In genomic region chr1:192571706-192572105, GRCh38 we compare ENCODE assay signal across 27 cellular contexts. TPM values are rescaled to one million over a fixed set of nuclear protein-coding genes. Genes with fewer than 3 reads are reported as not detected.
A peak's percentile ranks its signal among the peaks of the same experiment; 100 is the strongest.
DNase-seq lines count a peak whose midpoint lies in the region; ATAC-seq, FAIRE-seq and TF ChIP-seq lines count a peak whose summit lies in the region.
"Had no signal": no experiment of that assay in that cellular context is flagged by ENCODE, and none has a peak within 500 bp of the region (broad histone marks: within the 10 kb centered on the region; RNA-seq: fewer than 3 reads in every experiment).

No MANE protein-coding gene starts in this region.

- no peaks in the 10 kb centered on the region for H3K27me3 Mint-ChIP-seq in activated CD4-positive, alpha-beta T cell treated with anti-CD3 and anti-CD28 coated beads, Interleukin-2, amount 10 ng/mL, durations not matched to agents 24 days and 14 days
- no peaks in the 10 kb centered on the region for H3K27me3 Mint-ChIP-seq in CD8-positive, alpha-beta T cell (ENCODE audit: low read depth)
- no peaks in the 10 kb centered on the region for H3K27me3 Mint-ChIP-seq in T-helper 1 cell treated with Interleukin-12 subunit alpha and Interleukin-12 subunit beta and Interleukin-4 antibody, amounts not matched to agents 30 μg/mL and 1 μg/mL, for 36 hours (ENCODE audit: low read depth)
- H3K27me3 Mint-ChIP-seq in mesothelial cell of epicardium (ENCODE audit: low read depth), result no peaks in the 10 kb centered on the region
- H3K27me3 Mint-ChIP-seq: memory B cell had no signal

- H3K4me3 Mint-ChIP-seq in activated CD4-positive, alpha-beta T cell treated with anti-CD3 and anti-CD28 coated beads, Interleukin-2, amount 10 ng/mL, durations not matched to agents 24 days and 14 days, result peak overlapping the region; percentile 55
- H3K4me3 Mint-ChIP-seq in CD8-positive, alpha-beta T cell, result no peak overlapping the region
- H3K4me3 Mint-ChIP-seq in T-helper 1 cell treated with Interleukin-12 subunit alpha and Interleukin-12 subunit beta and Interleukin-4 antibody, amounts not matched to agents 30 μg/mL and 1 μg/mL, for 36 hours, result peak overlapping the region; percentile 47
- no peak overlapping the region for H3K4me3 Mint-ChIP-seq in mesothelial cell of epicardium
- H3K4me3 Mint-ChIP-seq: memory B cell, WTC11 had no signal

- H3K36me3 Mint-ChIP-seq in activated CD4-positive, alpha-beta T cell treated with anti-CD3 and anti-CD28 coated beads, Interleukin-2, amount 10 ng/mL, durations not matched to agents 24 days and 14 days (ENCODE audit: low read depth), result peaks cover 13% of the 10 kb centered on the region
- peaks cover 7% of the 10 kb centered on the region for H3K36me3 Mint-ChIP-seq in CD8-positive, alpha-beta T cell
- H3K36me3 Mint-ChIP-seq in T-helper 1 cell treated with Interleukin-12 subunit alpha and Interleukin-12 subunit beta and Interleukin-4 antibody, amounts not matched to agents 30 μg/mL and 1 μg/mL, for 36 hours (ENCODE audit: low read depth), result peaks cover 18% of the 10 kb centered on the region
- H3K36me3 Mint-ChIP-seq in mesothelial cell of epicardium, result peaks cover 6% of the 10 kb centered on the region

- peaks cover 3% of the 10 kb centered on the region for H3K9me3 Mint-ChIP-seq in activated CD4-positive, alpha-beta T cell treated with anti-CD3 and anti-CD28 coated beads, Interleukin-2, amount 10 ng/mL, durations not matched to agents 24 days and 14 days
- H3K9me3 Mint-ChIP-seq in CD8-positive, alpha-beta T cell, result peaks cover 7% of the 10 kb centered on the region
- H3K9me3 Mint-ChIP-seq in T-helper 1 cell treated with Interleukin-12 subunit alpha and Interleukin-12 subunit beta and Interleukin-4 antibody, amounts not matched to agents 30 μg/mL and 1 μg/mL, for 36 hours, result peaks cover 16% of the 10 kb centered on the region
- peaks cover 13% of the 10 kb centered on the region for H3K9me3 Mint-ChIP-seq in mesothelial cell of epicardium

- H3K27ac Mint-ChIP-seq in activated CD4-positive, alpha-beta T cell treated with anti-CD3 and anti-CD28 coated beads, Interleukin-2, amount 10 ng/mL, durations not matched to agents 24 days and 14 days, result peak overlapping the region; percentile 54
- peak overlapping the region; percentile 34 for H3K27ac Mint-ChIP-seq in CD8-positive, alpha-beta T cell
- H3K27ac Mint-ChIP-seq in T-helper 1 cell treated with Interleukin-12 subunit alpha and Interleukin-12 subunit beta and Interleukin-4 antibody, amounts not matched to agents 30 μg/mL and 1 μg/mL, for 36 hours, result peak overlapping the region; percentile 85
- H3K27ac Mint-ChIP-seq in mesothelial cell of epicardium, result peak overlapping the region; percentile 80
- H3K27ac Mint-ChIP-seq: WTC11 had no signal

- WGBS in small intestine, 3 donors, result 75 to 82% (median 81%) methylated on average over 2 of the region's 2 CpGs

- no peak overlapping the region for H3K4me3 ChIP-seq in CD8-positive, alpha-beta T cell (ENCODE audit: low read depth, low read length)
- no peak overlapping the region for H3K4me3 ChIP-seq in small intestine (ENCODE audit: low read depth in 1 of 2, low read length in 2 of 2)
- H3K4me3 ChIP-seq: A549, esophagus muscularis mucosa, upper lobe of left lung had no signal

- H3K9me3 ChIP-seq in CD8-positive, alpha-beta T cell (ENCODE audit: low read length), result no peaks in the 10 kb centered on the region
- no peaks in the 10 kb centered on the region for H3K9me3 ChIP-seq in small intestine (ENCODE audit: control insufficient read depth, low read depth)
- H3K9me3 ChIP-seq: A549 had no signal

- H3K4me1 Mint-ChIP-seq in activated CD4-positive, alpha-beta T cell treated with anti-CD3 and anti-CD28 coated beads, Interleukin-2, amount 10 ng/mL, durations not matched to agents 24 days and 14 days, result peaks cover 65% of the 10 kb centered on the region
- peaks cover 47% of the 10 kb centered on the region for H3K4me1 Mint-ChIP-seq in CD8-positive, alpha-beta T cell (ENCODE audit: low read depth)
- peaks cover 69% of the 10 kb centered on the region for H3K4me1 Mint-ChIP-seq in T-helper 1 cell treated with Interleukin-12 subunit alpha and Interleukin-12 subunit beta and Interleukin-4 antibody, amounts not matched to agents 30 μg/mL and 1 μg/mL, for 36 hours (ENCODE audit: low read depth)
- H3K4me1 Mint-ChIP-seq in mesothelial cell of epicardium, result peaks cover 32% of the 10 kb centered on the region

- H3K27ac ChIP-seq in CD8-positive, alpha-beta T cell (ENCODE audit: low read depth, low read length), result no peak overlapping the region
- no peak overlapping the region for H3K27ac ChIP-seq in small intestine (ENCODE audit: low read depth in 1 of 2, low read length in 1 of 2)
- H3K27ac ChIP-seq: A549, esophagus muscularis mucosa, RWPE1, upper lobe of left lung had no signal

- H3K36me3 ChIP-seq in CD8-positive, alpha-beta T cell (ENCODE audit: insufficient read depth, low read length), result no peaks in the 10 kb centered on the region
- no peaks in the 10 kb centered on the region for H3K36me3 ChIP-seq in small intestine (ENCODE audit: control insufficient read depth in 2 of 2, insufficient read depth in 2 of 2, low read length in 2 of 2)
- H3K36me3 ChIP-seq: esophagus muscularis mucosa, upper lobe of left lung had no signal

- ATAC-seq in CD8-positive, alpha-beta T cell, result peak; percentile 21
- no peak for ATAC-seq in HG02870 (IDR thresholded peaks at IDR 0.05; ENCODE audit: unreplicated experiment)
- ATAC-seq: A549, left colon, WTC11 had no signal

- peaks cover 18% of the 10 kb centered on the region for H3K4me1 ChIP-seq in CD8-positive, alpha-beta T cell (ENCODE audit: insufficient read depth, low read length)
- no peaks in the 10 kb centered on the region for H3K4me1 ChIP-seq in small intestine (ENCODE audit: control insufficient read depth in 2 of 2, insufficient read depth in 1 of 2, low read depth in 1 of 2, low read length in 1 of 2)
- H3K4me1 ChIP-seq: A549, upper lobe of left lung had no signal

- no peak for TF ChIP-seq CTCF in CD8-positive, alpha-beta T cell (IDR thresholded peaks at IDR 0.05)
- no peak for TF ChIP-seq CTCF in mesothelial cell of epicardium (IDR thresholded peaks at IDR 0.05; ENCODE audit: unreplicated experiment)

- intact Hi-C loops in activated CD4-positive, alpha-beta T cell treated with anti-CD3 and anti-CD28 coated beads, Interleukin-2, amount 10 ng/mL, durations not matched to agents 24 days and 14 days (cut with micrococcal nuclease), result no loop called here
- intact Hi-C loops in CD8-positive, alpha-beta T cell (cut with DNase I, micrococcal nuclease), result loop anchor here in 1 of 2 experiments (2.0 kb wide), 1 partner anchor 29 kb away; no protein-coding TSS in a partner anchor

- POLR2A ChIA-PET in CD8-positive, alpha-beta T cell (lab: Charles Lee), result no interaction called here

- no peak for DNase-seq in activated CD4-positive, alpha-beta T cell treated with anti-CD3 and anti-CD28 coated beads, Interleukin-2, amount 10 ng/mL, durations not matched to agents 24 days and 14 days
- no peak for DNase-seq in activated CD4-positive, alpha-beta T cell treated with anti-CD3 and anti-CD28 coated beads, Interleukin-2, amount 50 U/mL, for 1 hour
- DNase-seq in CD8-positive, alpha-beta T cell, result no peak
- no peak for DNase-seq in mesothelial cell of epicardium (ENCODE audit: low spot score in 2 of 2, unreplicated experiment in 2 of 2)
- no peak for DNase-seq in NCI-H1092 treated with DMSO at 0.1 percent for 48 hours (lab: John Stamatoyannopoulos, UW)
- DNase-seq in small intestine, result no peak
- DNase-seq: amniotic stem cell, Calu3, EL, foreskin melanocyte, left colon, NCI-H1092, NCI-H2029, NCI-H748 treated with DMSO at 0.1 percent for 48 hours, substantia nigra, T-helper 9 cell, upper lobe of left lung had no signal

- FAIRE-seq in small intestine (lab: Jason Lieb, UNC), result no peak
- FAIRE-seq: A549, colon had no signal

- CTCF ChIA-PET in CD8-positive, alpha-beta T cell (lab: Charles Lee), result interaction anchor here (0.6 kb wide), 1 partner anchor 145 kb away, joined by 3 read pairs; no protein-coding TSS in a partner anchor

- no peaks in the 10 kb centered on the region for H3K27me3 ChIP-seq in CD8-positive, alpha-beta T cell (ENCODE audit: insufficient read depth, low read length)
- no peaks in the 10 kb centered on the region for H3K27me3 ChIP-seq in small intestine (ENCODE audit: control insufficient read depth in 2 of 2, insufficient read depth in 2 of 2, low read length in 2 of 2)
- H3K27me3 ChIP-seq: esophagus muscularis mucosa, upper lobe of left lung had no signal

RNA-seq across cellular contexts. Expression of gene RGS1, which starts 3.9 kb away (rescaled TPM):
- total RNA-seq in activated CD4-positive, alpha-beta T cell treated with anti-CD3 and anti-CD28 coated beads, Interleukin-2, amount 10 ng/mL, durations not matched to agents 24 days and 14 days, result 5.1 and 6.4 TPM in 2 replicates
- 100 to 1,000 TPM; 366 to 383 TPM for total RNA-seq in CD8-positive, alpha-beta T cell
- 0.38 to 0.40 TPM in 2 of 3 replicates, not detected in the other for total RNA-seq in mesothelial cell of epicardium
- polyA plus RNA-seq in small intestine, result 10 to 100 TPM in 2 of 3 donors, 1 to 10 TPM in 1; 3.4 to 24.3 (median 15.4) TPM
- total RNA-seq: Calu3, osteoblast had no signal
- polyA plus RNA-seq: A549, BJ had no signal

Comparison
In these comparisons a context has a peak if more than half of its experiments do, and no peak if none do; other contexts are left out.
1. H3K27ac Mint-ChIP-seq: peak in every context shown above with its lines; median percentile 85 in T-helper 1 cell treated with Interleukin-12 subunit alpha and Interleukin-12 subunit beta and Interleukin-4 antibody, amounts not matched to agents 30 μg/mL and 1 μg/mL, for 36 hours; 80 in mesothelial cell of epicardium; 54 in activated CD4-positive, alpha-beta T cell treated with anti-CD3 and anti-CD28 coated beads, Interleukin-2, amount 10 ng/mL, durations not matched to agents 24 days and 14 days; 34 in CD8-positive, alpha-beta T cell.
2. H3K4me3 Mint-ChIP-seq: peak in activated CD4-positive, alpha-beta T cell treated with anti-CD3 and anti-CD28 coated beads, Interleukin-2, amount 10 ng/mL, durations not matched to agents 24 days and 14 days (single experiment) and T-helper 1 cell treated with Interleukin-12 subunit alpha and Interleukin-12 subunit beta and Interleukin-4 antibody, amounts not matched to agents 30 μg/mL and 1 μg/mL, for 36 hours (single experiment); none in CD8-positive, alpha-beta T cell (single experiment) and mesothelial cell of epicardium (single experiment).
3. RNA of gene RGS1, which starts 3.9 kb away (total RNA-seq): 366 to 383 TPM in CD8-positive, alpha-beta T cell; 5.1 to 6.4 TPM in activated CD4-positive, alpha-beta T cell treated with anti-CD3 and anti-CD28 coated beads, Interleukin-2, amount 10 ng/mL, durations not matched to agents 24 days and 14 days and 0.38 to 0.40 TPM in mesothelial cell of epicardium; every median in the first group is over 10 times any median in the second.